ENCODE assay signal across 19 cellular contexts in genomic region chr15:69607101-69607500, GRCh38.
DNase-seq lines count a peak whose midpoint lies in the region; ATAC-seq and TF ChIP-seq lines count a peak whose summit lies in the region.
"Had no signal": no experiment of that assay in that cellular context is flagged by ENCODE, and none has a peak within 500 bp of the region (broad histone marks: within the 10 kb centered on the region; RNA-seq: fewer than 3 reads in every experiment).

No MANE protein-coding gene starts in this region.

- TF ChIP-seq CTCF in fibroblast of the aortic adventitia (IDR thresholded peaks at IDR 0.05; ENCODE audit: insufficient read depth, low read length), result no peak
- no peak for TF ChIP-seq CTCF in retinal pigment epithelial cell (conservative IDR thresholded peaks at IDR 0.05; ENCODE audit: low read depth, low read length)

- no peak for ATAC-seq in HG03354 (IDR thresholded peaks at IDR 0.05; ENCODE audit: poor library complexity, severe bottlenecking, unreplicated experiment)
- no peak for ATAC-seq in HG03280 (IDR thresholded peaks at IDR 0.05; ENCODE audit: unreplicated experiment)
- ATAC-seq: natural killer cell treated with Interleukin-12 subunit alpha and Interleukin-12 subunit beta and Interleukin-15 and Interleukin-18, amount 100 ng/mL, for 72 hours had no signal

- DNase-seq in GM04504 (ENCODE audit: low read depth) (peak; percentile 4), SIG-M5 (lab: John Stamatoyannopoulos, UW) (peak; percentile 6), fibroblast of the aortic adventitia (ENCODE audit: low read depth) (peak; percentile 2), retinal pigment epithelial cell (ENCODE audit: low read depth) (peak; percentile 89), NCI-H2196 (lab: John Stamatoyannopoulos, UW; ENCODE audit: unreplicated experiment) (no peak)
- DNase-seq in activated CD4-positive, alpha-beta T cell treated with anti-CD3 and anti-CD28 coated beads, Interleukin-2, amount 50 U/mL, for 1 hour, result no peak
- DNase-seq: activated CD4-positive, alpha-beta T cell treated with anti-CD3 and anti-CD28 coated beads for 1 hour; activated T-cell treated with anti-CD3 and anti-CD28 coated beads, Interleukin-2, amount 50 U/mL, for 1 hour; adrenal gland; CD4-positive, CD25-positive, alpha-beta regulatory T cell; effector memory CD4-positive, alpha-beta T cell; NCI-H2227 treated with DMSO at 0.1 percent for 48 hours; PC-9; sigmoid colon; stimulated activated naive CD4-positive, alpha-beta T cell treated with Interleukin-2 at 50 U/mL for 16 hours; T-helper 1 cell had no signal

- H3K4me3 ChIP-seq in fibroblast of the aortic adventitia (ENCODE audit: low read depth, low read length) (no peak overlapping the region), retinal pigment epithelial cell (ENCODE audit: low read length) (no peak overlapping the region)
- H3K4me3 ChIP-seq: adrenal gland, PC-9, sigmoid colon had no signal

Comparison
In these comparisons a context has a peak if more than half of its experiments do, and no peak if none do; other contexts are left out.
1. DNase-seq: peak in GM04504 (single experiment), SIG-M5 (single experiment), fibroblast of the aortic adventitia (single experiment) and retinal pigment epithelial cell (single experiment); none in activated CD4-positive, alpha-beta T cell treated with anti-CD3 and anti-CD28 coated beads, Interleukin-2, amount 50 U/mL, for 1 hour (single experiment) and NCI-H2196 (single experiment).